1 cellular context compared by ENCODE assay signal in the genomic region with DNA sequence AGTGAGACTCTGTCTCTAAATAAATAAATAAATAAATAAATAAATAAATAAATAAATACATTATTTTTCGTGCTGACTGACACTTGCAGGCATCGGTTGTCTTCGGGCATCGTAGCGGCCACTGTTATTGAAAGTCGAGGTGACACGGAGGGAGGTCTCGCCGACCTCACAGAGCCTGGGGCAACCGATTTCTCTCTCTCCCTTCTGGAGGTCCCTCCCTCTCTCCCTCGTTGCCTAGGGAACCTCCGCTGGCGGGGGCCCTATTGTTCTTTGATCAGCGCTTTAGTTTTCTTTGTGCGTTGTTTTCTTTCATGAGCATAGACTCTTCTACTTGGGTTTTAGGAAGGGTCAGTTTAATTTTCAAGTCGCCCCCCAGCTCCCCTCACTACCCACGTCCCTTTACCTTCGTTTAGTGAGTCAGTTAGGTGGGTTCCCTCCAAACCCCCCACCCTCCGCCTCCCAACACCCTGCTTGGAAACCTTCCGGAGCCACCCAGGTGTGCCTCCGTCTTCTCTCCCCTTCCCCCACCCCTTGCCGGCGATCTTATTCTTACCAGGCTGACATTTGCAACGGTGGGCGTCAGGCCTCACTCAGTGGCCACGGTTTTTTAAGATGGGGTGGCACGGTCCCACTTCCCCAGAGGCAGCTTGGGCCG.
TF ChIP-seq lines count a peak whose summit lies in the region.

No MANE protein-coding gene starts in this region.

TF ChIP-seq in IMR-90, 13 proteins besides CTCF, POLR2A, EP300 and RAD21 (continued from another document):
- TF ChIP-seq CHD1 (IDR thresholded peaks at IDR 0.05; ENCODE audit: low read depth, low read length) (no peak), CEBPB (IDR thresholded peaks at IDR 0.05; ENCODE audit: low read depth, low read length) (no peak), BHLHE40 (IDR thresholded peaks at IDR 0.05; ENCODE audit: low read depth, low read length) (no peak), SMC3 (IDR thresholded peaks at IDR 0.05; ENCODE audit: low read depth, low read length) (no peak), RCOR1 (IDR thresholded peaks at IDR 0.05; ENCODE audit: insufficient replicate concordance, low read length) (no peak), MAFK (IDR thresholded peaks at IDR 0.05; ENCODE audit: low read depth, low read length) (no peak), NFE2L2 (IDR thresholded peaks at IDR 0.05; ENCODE audit: low read depth, low read length) (no peak), MXI1 (IDR thresholded peaks at IDR 0.05; ENCODE audit: borderline replicate concordance, low read depth, low read length) (no peak), RFX5 (IDR thresholded peaks at IDR 0.05; ENCODE audit: low read depth, low read length) (no peak), FOS (IDR thresholded peaks at IDR 0.05; ENCODE audit: low read depth, low read length) (no peak)
- TF ChIP-seq, protein P1, sequence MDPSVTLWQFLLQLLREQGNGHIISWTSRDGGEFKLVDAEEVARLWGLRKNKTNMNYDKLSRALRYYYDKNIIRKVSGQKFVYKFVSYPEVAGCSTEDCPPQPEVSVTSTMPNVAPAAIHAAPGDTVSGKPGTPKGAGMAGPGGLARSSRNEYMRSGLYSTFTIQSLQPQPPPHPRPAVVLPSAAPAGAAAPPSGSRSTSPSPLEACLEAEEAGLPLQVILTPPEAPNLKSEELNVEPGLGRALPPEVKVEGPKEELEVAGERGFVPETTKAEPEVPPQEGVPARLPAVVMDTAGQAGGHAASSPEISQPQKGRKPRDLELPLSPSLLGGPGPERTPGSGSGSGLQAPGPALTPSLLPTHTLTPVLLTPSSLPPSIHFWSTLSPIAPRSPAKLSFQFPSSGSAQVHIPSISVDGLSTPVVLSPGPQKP (IDR thresholded peaks at IDR 0.05; ENCODE audit: borderline replicate concordance, low read depth, low read length) = no peak
- TF ChIP-seq, protein P2, sequence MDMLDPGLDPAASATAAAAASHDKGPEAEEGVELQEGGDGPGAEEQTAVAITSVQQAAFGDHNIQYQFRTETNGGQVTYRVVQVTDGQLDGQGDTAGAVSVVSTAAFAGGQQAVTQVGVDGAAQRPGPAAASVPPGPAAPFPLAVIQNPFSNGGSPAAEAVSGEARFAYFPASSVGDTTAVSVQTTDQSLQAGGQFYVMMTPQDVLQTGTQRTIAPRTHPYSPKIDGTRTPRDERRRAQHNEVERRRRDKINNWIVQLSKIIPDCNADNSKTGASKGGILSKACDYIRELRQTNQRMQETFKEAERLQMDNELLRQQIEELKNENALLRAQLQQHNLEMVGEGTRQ (IDR thresholded peaks at IDR 0.05; ENCODE audit: low read depth, low read length) = no peak
TF ChIP-seq in IMR-90: peak in this region for 0.
